ENCODE assay signal across 15 cellular contexts in the genomic region with DNA sequence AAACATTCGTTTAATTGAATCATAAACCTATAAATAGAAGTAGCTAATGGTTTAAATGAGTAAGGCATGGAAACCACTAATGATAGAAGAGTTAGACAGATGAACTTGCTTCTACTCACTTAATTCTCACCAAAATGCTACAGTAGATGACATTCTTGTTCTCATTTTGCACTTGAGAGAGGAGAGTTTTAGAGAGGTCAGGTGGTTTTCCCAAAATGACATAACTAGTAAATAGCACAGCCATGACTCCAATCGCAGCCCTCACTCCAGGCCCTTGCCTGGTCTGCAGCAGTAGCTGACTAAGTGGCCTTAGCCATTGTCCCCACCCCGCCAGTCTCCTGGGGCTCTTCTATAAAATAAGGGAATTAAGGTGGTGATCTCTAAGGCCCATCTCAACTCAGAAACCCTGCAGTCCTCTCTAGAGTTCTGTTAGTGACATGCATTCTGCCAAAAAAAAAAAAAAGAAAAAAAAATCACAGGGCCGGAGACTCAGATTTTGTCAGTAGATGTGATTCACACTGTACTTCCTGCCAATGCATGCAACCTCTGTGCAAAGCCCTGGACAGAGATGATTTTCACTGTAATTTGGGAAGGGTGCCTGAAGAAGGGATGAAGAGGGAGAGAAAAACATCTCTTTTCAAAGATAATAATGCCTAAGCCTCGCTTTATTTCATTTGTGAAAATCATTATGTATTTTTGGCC.
DNase-seq lines count a peak whose midpoint lies in the region; ATAC-seq, FAIRE-seq and TF ChIP-seq lines count a peak whose summit lies in the region.
"Had no signal": no experiment of that assay in that cellular context is flagged by ENCODE, and none has a peak within 500 bp of the region (broad histone marks: within the 10 kb centered on the region; RNA-seq: fewer than 3 reads in every experiment).

No MANE protein-coding gene starts in this region.

- FAIRE-seq in H54 (lab: Jason Lieb, UNC), result no peak

- H3K4me3 ChIP-seq in ACC112 (ENCODE audit: low read depth, low read length) (no peak overlapping the region), fibroblast of pulmonary artery (replicated peaks; ENCODE audit: low read depth, low read length) (no peak overlapping the region)
- H3K4me3 ChIP-seq: sigmoid colon, tibial artery had no signal

- peaks cover 5% of the 10 kb centered on the region for H3K36me3 Mint-ChIP-seq in T-helper 1 cell treated with Interleukin-12 subunit alpha and Interleukin-12 subunit beta and Interleukin-4 antibody, amounts not matched to agents 30 μg/mL and 1 μg/mL, for 36 hours (ENCODE audit: low read depth)
- H3K36me3 Mint-ChIP-seq: activated naive CD8-positive, alpha-beta T cell treated with anti-CD3 and anti-CD28 coated beads, Interleukin-2, amount 10 ng/mL, durations not matched to agents 7 days and 5 days; CD4-positive, CD25-positive, alpha-beta regulatory T cell had no signal

- peaks cover 34% of the 10 kb centered on the region for H3K4me1 Mint-ChIP-seq in T-helper 1 cell treated with Interleukin-12 subunit alpha and Interleukin-12 subunit beta and Interleukin-4 antibody, amounts not matched to agents 30 μg/mL and 1 μg/mL, for 36 hours (ENCODE audit: low read depth)

- peak; percentile 61 for DNase-seq in H54 (ENCODE audit: insufficient read length, low spot score)
- peak; percentile 63 for DNase-seq in fibroblast of pulmonary artery (ENCODE audit: low read depth)
- DNase-seq in stimulated activated naive CD8-positive, alpha-beta T cell treated with anti-CD3 and anti-CD28 coated beads, Interleukin-15, Interleukin-2, amounts not matched to agents 100 U/mL and 50 U/mL, for 24 hours, result no peak
- DNase-seq in cerebellum (ENCODE audit: low spot score), result no peak
- DNase-seq: activated CD8-positive, alpha-beta memory T cell treated with anti-CD3 and anti-CD28 coated beads for 24 hours; activated naive CD8-positive, alpha-beta T cell treated with anti-CD3 and anti-CD28 coated beads, Interleukin-2, amount 10 ng/mL, durations not matched to agents 7 days and 5 days; NCI-H524 treated with DMSO at 0.1 percent for 48 hours; sigmoid colon; tibial artery had no signal

- TF ChIP-seq POLR2A in H54 (IDR thresholded peaks at IDR 0.05; ENCODE audit: low read depth, low read length), result no peak

- H3K27me3 ChIP-seq in ACC112 (ENCODE audit: insufficient read depth, low read length), result no peaks in the 10 kb centered on the region
- H3K27me3 ChIP-seq: sigmoid colon, tibial artery had no signal

- H3K27ac Mint-ChIP-seq in T-helper 1 cell treated with Interleukin-12 subunit alpha and Interleukin-12 subunit beta and Interleukin-4 antibody, amounts not matched to agents 30 μg/mL and 1 μg/mL, for 36 hours, result peak overlapping the region; percentile 55
- H3K27ac Mint-ChIP-seq: activated naive CD8-positive, alpha-beta T cell treated with anti-CD3 and anti-CD28 coated beads, Interleukin-2, amount 10 ng/mL, durations not matched to agents 7 days and 5 days had no signal

- no peak for TF ChIP-seq CTCF in fibroblast of pulmonary artery (IDR thresholded peaks at IDR 0.05; ENCODE audit: low read length, missing control alignments)

- ATAC-seq in HG02763 (IDR thresholded peaks at IDR 0.05; ENCODE audit: unreplicated experiment) (no peak), HG02870 (IDR thresholded peaks at IDR 0.05; ENCODE audit: unreplicated experiment) (no peak)
- no peak for ATAC-seq in stimulated activated naive CD8-positive, alpha-beta T cell treated with anti-CD3 and anti-CD28 coated beads, Interleukin-15, Interleukin-2, amounts not matched to agents 100 U/mL and 50 U/mL, for 24 hours
- ATAC-seq: HCT116 had no signal

- peak overlapping the region; percentile 15 for H2AFZ ChIP-seq in ACC112 (ENCODE audit: low read length, unreplicated experiment)

- H3K4me3 Mint-ChIP-seq in T-helper 1 cell treated with Interleukin-12 subunit alpha and Interleukin-12 subunit beta and Interleukin-4 antibody, amounts not matched to agents 30 μg/mL and 1 μg/mL, for 36 hours, result peak overlapping the region; percentile 35
- H3K4me3 Mint-ChIP-seq: activated naive CD8-positive, alpha-beta T cell treated with anti-CD3 and anti-CD28 coated beads, Interleukin-2, amount 10 ng/mL, durations not matched to agents 7 days and 5 days had no signal

- peak overlapping the region; percentile 19 for H3K27ac ChIP-seq in ACC112 (ENCODE audit: low read depth, low read length)
- H3K27ac ChIP-seq: sigmoid colon, tibial artery had no signal

- H3K36me3 ChIP-seq in ACC112 (ENCODE audit: insufficient read depth, low read length), result no peaks in the 10 kb centered on the region
- H3K36me3 ChIP-seq: sigmoid colon, tibial artery had no signal

- H3K4me1 ChIP-seq in ACC112 (ENCODE audit: control insufficient read depth, insufficient read depth, low read length, unreplicated experiment), result peaks cover 39% of the 10 kb centered on the region

- H3K9me3 Mint-ChIP-seq in T-helper 1 cell treated with Interleukin-12 subunit alpha and Interleukin-12 subunit beta and Interleukin-4 antibody, amounts not matched to agents 30 μg/mL and 1 μg/mL, for 36 hours, result no peaks in the 10 kb centered on the region
- H3K9me3 Mint-ChIP-seq: activated naive CD8-positive, alpha-beta T cell treated with anti-CD3 and anti-CD28 coated beads, Interleukin-2, amount 10 ng/mL, durations not matched to agents 7 days and 5 days; CD4-positive, CD25-positive, alpha-beta regulatory T cell had no signal

- H3K79me2 ChIP-seq in ACC112 (ENCODE audit: control insufficient read depth, insufficient read depth, low read length, unreplicated experiment), result no peaks in the 10 kb centered on the region

- peaks cover 20% of the 10 kb centered on the region for H3K27me3 Mint-ChIP-seq in T-helper 1 cell treated with Interleukin-12 subunit alpha and Interleukin-12 subunit beta and Interleukin-4 antibody, amounts not matched to agents 30 μg/mL and 1 μg/mL, for 36 hours (ENCODE audit: low read depth)
- H3K27me3 Mint-ChIP-seq: CD4-positive, CD25-positive, alpha-beta regulatory T cell had no signal

Comparison
In these comparisons a context has a peak if more than half of its experiments do, and no peak if none do; other contexts are left out.
1. DNase-seq: peak in H54 (single experiment) and fibroblast of pulmonary artery (single experiment); none in stimulated activated naive CD8-positive, alpha-beta T cell treated with anti-CD3 and anti-CD28 coated beads, Interleukin-15, Interleukin-2, amounts not matched to agents 100 U/mL and 50 U/mL, for 24 hours (single experiment) and cerebellum (single experiment).